8 cellular contexts compared by ENCODE assay signal in genomic region chr7:142323706-142324105, GRCh38.
DNase-seq lines count a peak whose midpoint lies in the region; ATAC-seq and TF ChIP-seq lines count a peak whose summit lies in the region.

No MANE protein-coding gene starts in this region.

- peaks cover 3% of the 10 kb centered on the region; the same call in 1 of the 2 replicates for H3F3A ChIP-seq in PC-9 (ENCODE audit: insufficient read depth, low read depth)

- peaks cover 0 to 23% (median 4%) of the 10 kb centered on the region in 5 donors for H3K27me3 Mint-ChIP-seq in naive thymus-derived CD4-positive, alpha-beta T cell

- H3K27ac ChIP-seq in PC-9 = no peak overlapping the region
- peak overlapping the region; percentile 34 for H3K27ac ChIP-seq in naive thymus-derived CD4-positive, alpha-beta T cell (ENCODE audit: low read depth, low read length)

- peak; percentile 46 for ATAC-seq in GM19035 (IDR thresholded peaks at IDR 0.05; ENCODE audit: unreplicated experiment)
- ATAC-seq in naive thymus-derived CD4-positive, alpha-beta T cell = peak; percentile 40
- no peak for ATAC-seq in HG03460 (IDR thresholded peaks at IDR 0.05; ENCODE audit: unreplicated experiment)
- ATAC-seq in GM18858 (IDR thresholded peaks at IDR 0.05; ENCODE audit: unreplicated experiment) = no peak
- no peak for ATAC-seq in sciatic nerve

- intact Hi-C loops in PC-9 (cut with micrococcal nuclease; ENCODE audit: unreplicated experiment) (loop anchor here (1.0 to 10.0 kb wide), 14 partner anchors 35 to 892 kb away; partner anchors contain the start of gene EPHB6), sciatic nerve (cut with DNase I) (no loop called here)
- intact Hi-C loops in naive thymus-derived CD4-positive, alpha-beta T cell (cut with micrococcal nuclease) = loop anchor here (1.0 to 10.0 kb wide), 5 partner anchors 33 to 891 kb away; no protein-coding TSS in a partner anchor

- H3K36me3 Mint-ChIP-seq in naive thymus-derived CD4-positive, alpha-beta T cell = no peaks in the 10 kb centered on the region

- no peaks in the 10 kb centered on the region for H3K9me3 Mint-ChIP-seq in naive thymus-derived CD4-positive, alpha-beta T cell

- H3K9me2 ChIP-seq in PC-9 (ENCODE audit: insufficient read depth) = no peaks in the 10 kb centered on the region

- H4K20me1 ChIP-seq in PC-9 (ENCODE audit: insufficient read depth) = no peaks in the 10 kb centered on the region

- no peaks in the 10 kb centered on the region for H3K79me2 ChIP-seq in PC-9 (ENCODE audit: low read depth)

- H2AFZ ChIP-seq in PC-9 = no peak overlapping the region

- DNase-seq in ACHN = peak; percentile 79
- peak; percentile 66 to 85 for DNase-seq in PC-9
- no peak for DNase-seq in astrocyte of the cerebellum (ENCODE audit: low read depth)
- DNase-seq in naive thymus-derived CD4-positive, alpha-beta T cell = peak in 5 of 9 donors; percentile 25 to 44 (median 41)
- no peak for DNase-seq in sciatic nerve (ENCODE audit: low spot score)

- POLR2A ChIA-PET in PC-9 (lab: Charles Lee; ENCODE audit: unreplicated experiment) = no interaction called here
- POLR2A ChIA-PET in naive thymus-derived CD4-positive, alpha-beta T cell (lab: Charles Lee) = interaction anchor here (0.8 to 5.1 kb wide), 8 partner anchors 10 to 527 kb away, joined by 3 to 67 read pairs (median 4); no protein-coding TSS in a partner anchor

- H3K9me3 ChIP-seq in PC-9 (ENCODE audit: insufficient read depth, low read depth) = no peaks in the 10 kb centered on the region
- H3K9me3 ChIP-seq in naive thymus-derived CD4-positive, alpha-beta T cell (ENCODE audit: control insufficient read depth in 2 of 3, low read length in 3 of 3) = no peaks in the 10 kb centered on the region

- peaks cover 5 to 51% (median 34%) of the 10 kb centered on the region in 7 donors for H3K4me1 Mint-ChIP-seq in naive thymus-derived CD4-positive, alpha-beta T cell

- no peaks in the 10 kb centered on the region for H3K36me3 ChIP-seq in PC-9 (ENCODE audit: low read depth)
- no peaks in the 10 kb centered on the region for H3K36me3 ChIP-seq in naive thymus-derived CD4-positive, alpha-beta T cell (ENCODE audit: control insufficient read depth in 2 of 3, insufficient read depth in 3 of 3, low read length in 3 of 3)

- CTCF ChIA-PET in PC-9 (lab: Charles Lee) = interaction anchor here (0.6 to 1.5 kb wide), 29 partner anchors 11 to 896 kb away, joined by 3 to 15 read pairs (median 5); no protein-coding TSS in a partner anchor
- CTCF ChIA-PET in naive thymus-derived CD4-positive, alpha-beta T cell (lab: Charles Lee) = interaction anchor here (0.8 to 2.2 kb wide), 11 partner anchors 10 to 682 kb away, joined by 3 to 11 read pairs (median 3); partner anchors contain the start of gene TAS2R38

- peaks cover 13% of the 10 kb centered on the region for H3K4me1 ChIP-seq in PC-9 (replicated peaks; ENCODE audit: insufficient read depth)
- H3K4me1 ChIP-seq in naive thymus-derived CD4-positive, alpha-beta T cell (ENCODE audit: control insufficient read depth in 2 of 2, insufficient read depth in 2 of 2, low read length in 2 of 2) = peaks cover 0 to 24% of the 10 kb centered on the region in 2 donors

- H3K4me2 ChIP-seq in PC-9 = no peak overlapping the region

- in situ Hi-C loops in ACHN (cut with HindIII; ENCODE audit: low pct_ligation_motif_present, low pct_unique_long_range_greater_than_20kb, low sequenced_read_pairs) = no loop called here
- in situ Hi-C loops in astrocyte of the cerebellum (cut with HindIII; ENCODE audit: low sequenced_read_pairs) = no loop called here

- TF ChIP-seq CTCF in PC-9 (conservative IDR thresholded peaks at IDR 0.05) = peak; percentile 88
- TF ChIP-seq CTCF in astrocyte of the cerebellum (IDR thresholded peaks at IDR 0.05; ENCODE audit: low read depth, low read length, missing control alignments) = peak; percentile 41

- H3K27me3 ChIP-seq in PC-9 (ENCODE audit: insufficient read depth, low read depth) = no peaks in the 10 kb centered on the region
- no peaks in the 10 kb centered on the region for H3K27me3 ChIP-seq in naive thymus-derived CD4-positive, alpha-beta T cell (ENCODE audit: control insufficient read depth in 2 of 2, insufficient read depth in 2 of 2, low read length in 2 of 2)

- H3K4me3 Mint-ChIP-seq in naive thymus-derived CD4-positive, alpha-beta T cell = peak overlapping the region in 7 of 10 donors; percentile 4 to 65 (median 54)

- peak overlapping the region; percentile 17 to 96 (median 80) for H3K27ac Mint-ChIP-seq in naive thymus-derived CD4-positive, alpha-beta T cell

- no TSS peak for BruUV-seq in PC-9 (replicated peaks; lab: Mats Ljungman, UMichigan)

- H3K4me3 ChIP-seq in PC-9 (no peak overlapping the region), astrocyte of the cerebellum (ENCODE audit: low read depth, low read length) (no peak overlapping the region)
- no peak overlapping the region for H3K4me3 ChIP-seq in naive thymus-derived CD4-positive, alpha-beta T cell (ENCODE audit: low read length)

Comparison
In these comparisons a context has a peak if more than half of its experiments do, and no peak if none do; other contexts are left out.
1. DNase-seq: peak in ACHN (single experiment), PC-9 (2 of 2) and naive thymus-derived CD4-positive, alpha-beta T cell (5 of 9); none in astrocyte of the cerebellum (single experiment) and sciatic nerve (single experiment).
2. ATAC-seq: peak in GM19035 (single experiment) and naive thymus-derived CD4-positive, alpha-beta T cell (single experiment); none in HG03460 (single experiment), GM18858 (single experiment) and sciatic nerve (single experiment).